In genomic region chr22:23838686-23839468, GRCh38 we compare ENCODE assay signal across 1 cellular context.
TF ChIP-seq lines count a peak whose summit lies in the region.

TSS of gene DERL3 (minus strand) at chr22:23839006. CDS start at chr22:23838987, 19 bp downstream.

TF ChIP-seq in WTC11, 78 proteins besides CTCF, POLR2A, EP300 and RAD21 (continued from another document):
- peak; percentile 34; the same call in 1 of the 2 replicates for TF ChIP-seq PRDM15 (CRISPR knock-in tag; IDR thresholded peaks at IDR 0.05)
- peak; percentile 81 for TF ChIP-seq FOXP4 (CRISPR knock-in tag; IDR thresholded peaks at IDR 0.05)
- TF ChIP-seq ZBTB43 (CRISPR knock-in tag; IDR thresholded peaks at IDR 0.05): no peak
- TF ChIP-seq ATF2 (CRISPR knock-in tag; IDR thresholded peaks at IDR 0.05; ENCODE audit: borderline replicate concordance, low read depth): 0 out of 2 replicates have a peak, but pooled peaks have one; percentile 32
- TF ChIP-seq ZNF396 (CRISPR knock-in tag; IDR thresholded peaks at IDR 0.05; ENCODE audit: borderline replicate concordance): no peak
- TF ChIP-seq AR (CRISPR knock-in tag; IDR thresholded peaks at IDR 0.05): no peak
- TF ChIP-seq TP53 (CRISPR knock-in tag; IDR thresholded peaks at IDR 0.05): peak; percentile 90
- peak; percentile 15; the same call in 1 of the 2 replicates for TF ChIP-seq E2F4 (CRISPR knock-in tag; IDR thresholded peaks at IDR 0.05; ENCODE audit: borderline replicate concordance, low read depth)
- TF ChIP-seq FOXK1 (CRISPR knock-in tag; IDR thresholded peaks at IDR 0.05): peak; percentile 100
- TF ChIP-seq TEAD1 (CRISPR knock-in tag; IDR thresholded peaks at IDR 0.05): peak; percentile 69; the same call in 1 of the 2 replicates
- no peak for TF ChIP-seq CBFB (CRISPR knock-in tag; IDR thresholded peaks at IDR 0.05; ENCODE audit: low read depth)
- peak; percentile 91 for TF ChIP-seq NFYB (CRISPR knock-in tag; conservative IDR thresholded peaks at IDR 0.05; ENCODE audit: low read depth)
- peak; percentile 90 for TF ChIP-seq SMAD3 (CRISPR knock-in tag; IDR thresholded peaks at IDR 0.05; ENCODE audit: borderline replicate concordance)
- TF ChIP-seq USF1 (CRISPR knock-in tag; IDR thresholded peaks at IDR 0.05): peak; percentile 88
- peak; percentile 86 for TF ChIP-seq FOXP1 (CRISPR knock-in tag; IDR thresholded peaks at IDR 0.05; ENCODE audit: borderline replicate concordance)
- peak; percentile 74; the same call in 1 of the 2 replicates for TF ChIP-seq CREB1 (CRISPR knock-in tag; IDR thresholded peaks at IDR 0.05)
- TF ChIP-seq TEAD4 (CRISPR knock-in tag; IDR thresholded peaks at IDR 0.05): peak; percentile 65; the same call in 1 of the 2 replicates
- peak; percentile 97 for TF ChIP-seq MAX (CRISPR knock-in tag; IDR thresholded peaks at IDR 0.05)
- TF ChIP-seq TCF7 (CRISPR knock-in tag; IDR thresholded peaks at IDR 0.05; ENCODE audit: low read depth): peak; percentile 79; the same call in 1 of the 2 replicates
- peak; percentile 98 for TF ChIP-seq SP1 (CRISPR knock-in tag; conservative IDR thresholded peaks at IDR 0.05)
- TF ChIP-seq E2F5 (CRISPR knock-in tag; IDR thresholded peaks at IDR 0.05): peak; percentile 98
- TF ChIP-seq MYBL2 (CRISPR knock-in tag; IDR thresholded peaks at IDR 0.05): 0 out of 2 replicates have a peak, but pooled peaks have one; percentile 66
- TF ChIP-seq CREM (CRISPR knock-in tag; IDR thresholded peaks at IDR 0.05): 0 out of 2 replicates have a peak, but pooled peaks have one; percentile 39
- TF ChIP-seq ZNF138 (CRISPR knock-in tag; conservative IDR thresholded peaks at IDR 0.05): 0 out of 2 replicates have a peak, but pooled peaks have one; percentile 51
- peak; percentile 85; the same call in 1 of the 2 replicates for TF ChIP-seq ZNF281 (CRISPR knock-in tag; IDR thresholded peaks at IDR 0.05)
- TF ChIP-seq ELF4 (CRISPR knock-in tag; IDR thresholded peaks at IDR 0.05; ENCODE audit: low read depth): no peak
TF ChIP-seq in WTC11: peak in this region for 29.
